ENCODE assay signal across 1 cellular context in the genomic region with DNA sequence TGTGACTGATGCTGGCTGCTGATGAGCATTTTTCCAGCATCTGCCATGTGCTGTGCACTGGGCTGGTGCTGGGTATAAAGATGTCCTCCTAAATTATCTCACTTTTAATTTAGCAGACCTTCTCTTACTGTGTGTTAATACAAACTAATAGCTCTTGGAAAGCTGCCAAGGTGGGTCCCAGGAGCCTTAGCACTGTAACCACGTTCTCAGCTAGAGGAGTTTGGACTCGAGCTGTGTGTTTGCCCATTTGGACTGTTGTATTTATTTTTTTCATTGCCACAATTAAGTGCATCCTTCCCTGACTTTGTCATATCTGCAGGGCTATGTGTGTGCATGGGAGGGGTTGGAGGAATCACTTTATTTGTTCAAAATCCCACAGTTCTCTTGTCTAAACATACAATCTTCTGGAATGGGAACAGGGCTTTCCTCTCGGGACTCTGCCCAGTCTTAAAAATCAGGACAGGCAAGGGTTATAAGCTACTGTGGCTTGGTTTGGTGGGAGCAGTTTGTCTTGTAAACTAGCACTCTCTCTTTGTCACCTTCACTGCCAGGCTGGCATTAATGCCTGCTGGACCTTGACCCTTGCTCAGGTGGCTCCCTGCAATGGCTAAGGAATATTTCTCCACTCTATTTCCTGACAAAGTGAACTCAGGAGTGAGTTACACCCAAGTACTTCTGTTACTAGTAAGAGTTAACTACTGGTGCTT.
TF ChIP-seq lines count a peak whose summit lies in the region.

No MANE protein-coding gene starts in this region.

TF ChIP-seq in HepG2, 621 proteins besides CTCF, POLR2A, EP300 and RAD21 (continued from another document and continues in another):
- TF ChIP-seq, protein P1, sequence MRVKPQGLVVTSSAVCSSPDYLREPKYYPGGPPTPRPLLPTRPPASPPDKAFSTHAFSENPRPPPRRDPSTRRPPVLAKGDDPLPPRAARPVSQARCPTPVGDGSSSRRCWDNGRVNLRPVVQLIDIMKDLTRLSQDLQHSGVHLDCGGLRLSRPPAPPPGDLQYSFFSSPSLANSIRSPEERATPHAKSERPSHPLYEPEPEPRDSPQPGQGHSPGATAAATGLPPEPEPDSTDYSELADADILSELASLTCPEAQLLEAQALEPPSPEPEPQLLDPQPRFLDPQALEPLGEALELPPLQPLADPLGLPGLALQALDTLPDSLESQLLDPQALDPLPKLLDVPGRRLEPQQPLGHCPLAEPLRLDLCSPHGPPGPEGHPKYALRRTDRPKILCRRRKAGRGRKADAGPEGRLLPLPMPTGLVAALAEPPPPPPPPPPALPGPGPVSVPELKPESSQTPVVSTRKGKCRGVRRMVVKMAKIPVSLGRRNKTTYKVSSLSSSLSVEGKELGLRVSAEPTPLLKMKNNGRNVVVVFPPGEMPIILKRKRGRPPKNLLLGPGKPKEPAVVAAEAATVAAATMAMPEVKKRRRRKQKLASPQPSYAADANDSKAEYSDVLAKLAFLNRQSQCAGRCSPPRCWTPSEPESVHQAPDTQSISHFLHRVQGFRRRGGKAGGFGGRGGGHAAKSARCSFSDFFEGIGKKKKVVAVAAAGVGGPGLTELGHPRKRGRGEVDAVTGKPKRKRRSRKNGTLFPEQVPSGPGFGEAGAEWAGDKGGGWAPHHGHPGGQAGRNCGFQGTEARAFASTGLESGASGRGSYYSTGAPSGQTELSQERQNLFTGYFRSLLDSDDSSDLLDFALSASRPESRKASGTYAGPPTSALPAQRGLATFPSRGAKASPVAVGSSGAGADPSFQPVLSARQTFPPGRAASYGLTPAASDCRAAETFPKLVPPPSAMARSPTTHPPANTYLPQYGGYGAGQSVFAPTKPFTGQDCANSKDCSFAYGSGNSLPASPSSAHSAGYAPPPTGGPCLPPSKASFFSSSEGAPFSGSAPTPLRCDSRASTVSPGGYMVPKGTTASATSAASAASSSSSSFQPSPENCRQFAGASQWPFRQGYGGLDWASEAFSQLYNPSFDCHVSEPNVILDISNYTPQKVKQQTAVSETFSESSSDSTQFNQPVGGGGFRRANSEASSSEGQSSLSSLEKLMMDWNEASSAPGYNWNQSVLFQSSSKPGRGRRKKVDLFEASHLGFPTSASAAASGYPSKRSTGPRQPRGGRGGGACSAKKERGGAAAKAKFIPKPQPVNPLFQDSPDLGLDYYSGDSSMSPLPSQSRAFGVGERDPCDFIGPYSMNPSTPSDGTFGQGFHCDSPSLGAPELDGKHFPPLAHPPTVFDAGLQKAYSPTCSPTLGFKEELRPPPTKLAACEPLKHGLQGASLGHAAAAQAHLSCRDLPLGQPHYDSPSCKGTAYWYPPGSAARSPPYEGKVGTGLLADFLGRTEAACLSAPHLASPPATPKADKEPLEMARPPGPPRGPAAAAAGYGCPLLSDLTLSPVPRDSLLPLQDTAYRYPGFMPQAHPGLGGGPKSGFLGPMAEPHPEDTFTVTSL (CRISPR knock-in tag; IDR thresholded peaks at IDR 0.05; ENCODE audit: borderline replicate concordance) = peak; percentile 65; the same call in 1 of the 2 replicates
- TF ChIP-seq SAP130 (CRISPR knock-in tag; IDR thresholded peaks at IDR 0.05; ENCODE audit: low read depth) (peak; percentile 9; the same call in 1 of the 2 replicates), LCORL (IDR thresholded peaks at IDR 0.05) (no peak), LCORL (CRISPR knock-in tag; IDR thresholded peaks at IDR 0.05) (0 out of 2 replicates have a peak, but pooled peaks have one; percentile 10), MEIS1 (CRISPR knock-in tag; IDR thresholded peaks at IDR 0.05; ENCODE audit: borderline replicate concordance) (peak; percentile 48; the same call in 1 of the 2 replicates), HMG20A (CRISPR knock-in tag; IDR thresholded peaks at IDR 0.05; ENCODE audit: borderline replicate concordance) (0 out of 2 replicates have a peak, but pooled peaks have one; percentile 15), NCOR1 (IDR thresholded peaks at IDR 0.05; ENCODE audit: borderline replicate concordance, low read length) (peak; percentile 59; the same call in 1 of the 2 replicates), CBX2 (IDR thresholded peaks at IDR 0.05; ENCODE audit: low read depth, low read length) (no peak), CBX2 (CRISPR knock-in tag; IDR thresholded peaks at IDR 0.05; ENCODE audit: low read depth) (no peak), FOXA3 (CRISPR knock-in tag; IDR thresholded peaks at IDR 0.05) (0 out of 2 replicates have a peak, but pooled peaks have one; percentile 13), ATF1 (CRISPR knock-in tag; IDR thresholded peaks at IDR 0.05) (0 out of 2 replicates have a peak, but pooled peaks have one; percentile 18), GATAD2A (CRISPR knock-in tag; IDR thresholded peaks at IDR 0.05) (peak; percentile 19), FOXP4 (CRISPR knock-in tag; IDR thresholded peaks at IDR 0.05) (peak; percentile 9; the same call in 1 of the 2 replicates), NFE2L2 (IDR thresholded peaks at IDR 0.05; ENCODE audit: low read length) (no peak), HNRNPL (IDR thresholded peaks at IDR 0.05; ENCODE audit: low read depth, low read length) (no peak), ASH2L (IDR thresholded peaks at IDR 0.05; ENCODE audit: insufficient read length, low read depth, low read length) (peak; percentile 65), PAXIP1 (CRISPR knock-in tag; conservative IDR thresholded peaks at IDR 0.05) (peak; percentile 63), ZFP62 (CRISPR knock-in tag; IDR thresholded peaks at IDR 0.05) (no peak), ZNF34 (CRISPR knock-in tag; IDR thresholded peaks at IDR 0.05; ENCODE audit: borderline replicate concordance) (no peak), REPIN1 (CRISPR knock-in tag; IDR thresholded peaks at IDR 0.05; ENCODE audit: borderline replicate concordance, low read depth) (peak; percentile 19; the same call in 1 of the 2 replicates), ZNF652 (CRISPR knock-in tag; IDR thresholded peaks at IDR 0.05; ENCODE audit: borderline replicate concordance, low read depth) (peak; percentile 52; the same call in 1 of the 2 replicates), ZNF292 (CRISPR knock-in tag; IDR thresholded peaks at IDR 0.05; ENCODE audit: borderline replicate concordance, low read depth) (no peak), ZNF614 (CRISPR knock-in tag; IDR thresholded peaks at IDR 0.05; ENCODE audit: borderline replicate concordance) (0 out of 2 replicates have a peak, but pooled peaks have one; percentile 26), ZNF317 (CRISPR knock-in tag; IDR thresholded peaks at IDR 0.05) (0 out of 2 replicates have a peak, but pooled peaks have one; percentile 13), HDAC1 (CRISPR knock-in tag; IDR thresholded peaks at IDR 0.05) (peak; percentile 49; the same call in 1 of the 2 replicates), ZNF609 (CRISPR knock-in tag; IDR thresholded peaks at IDR 0.05; ENCODE audit: borderline replicate concordance) (peak; percentile 20; the same call in 1 of the 2 replicates), HNF4A (CRISPR knock-in tag; IDR thresholded peaks at IDR 0.05) (peak; percentile 35), KMT2A (CRISPR knock-in tag; IDR thresholded peaks at IDR 0.05) (0 out of 2 replicates have a peak, but pooled peaks have one; percentile 10), HNF4G (IDR thresholded peaks at IDR 0.05; ENCODE audit: borderline replicate concordance, low read depth, low read length) (0 out of 2 replicates have a peak, but pooled peaks have one; percentile 44), HNF4G (CRISPR knock-in tag; IDR thresholded peaks at IDR 0.05; ENCODE audit: borderline replicate concordance, low read depth) (no peak)
- TF ChIP-seq, protein P2, sequence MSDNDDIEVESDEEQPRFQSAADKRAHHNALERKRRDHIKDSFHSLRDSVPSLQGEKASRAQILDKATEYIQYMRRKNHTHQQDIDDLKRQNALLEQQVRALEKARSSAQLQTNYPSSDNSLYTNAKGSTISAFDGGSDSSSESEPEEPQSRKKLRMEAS (IDR thresholded peaks at IDR 0.05) = peak; percentile 50
- TF ChIP-seq, protein P3, sequence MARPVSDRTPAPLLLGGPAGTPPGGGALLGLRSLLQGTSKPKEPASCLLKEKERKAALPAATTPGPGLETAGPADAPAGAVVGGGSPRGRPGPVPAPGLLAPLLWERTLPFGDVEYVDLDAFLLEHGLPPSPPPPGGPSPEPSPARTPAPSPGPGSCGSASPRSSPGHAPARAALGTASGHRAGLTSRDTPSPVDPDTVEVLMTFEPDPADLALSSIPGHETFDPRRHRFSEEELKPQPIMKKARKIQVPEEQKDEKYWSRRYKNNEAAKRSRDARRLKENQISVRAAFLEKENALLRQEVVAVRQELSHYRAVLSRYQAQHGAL (CRISPR knock-in tag; IDR thresholded peaks at IDR 0.05; ENCODE audit: not compliant biosample characterization) = no peak
- TF ChIP-seq, protein P4, sequence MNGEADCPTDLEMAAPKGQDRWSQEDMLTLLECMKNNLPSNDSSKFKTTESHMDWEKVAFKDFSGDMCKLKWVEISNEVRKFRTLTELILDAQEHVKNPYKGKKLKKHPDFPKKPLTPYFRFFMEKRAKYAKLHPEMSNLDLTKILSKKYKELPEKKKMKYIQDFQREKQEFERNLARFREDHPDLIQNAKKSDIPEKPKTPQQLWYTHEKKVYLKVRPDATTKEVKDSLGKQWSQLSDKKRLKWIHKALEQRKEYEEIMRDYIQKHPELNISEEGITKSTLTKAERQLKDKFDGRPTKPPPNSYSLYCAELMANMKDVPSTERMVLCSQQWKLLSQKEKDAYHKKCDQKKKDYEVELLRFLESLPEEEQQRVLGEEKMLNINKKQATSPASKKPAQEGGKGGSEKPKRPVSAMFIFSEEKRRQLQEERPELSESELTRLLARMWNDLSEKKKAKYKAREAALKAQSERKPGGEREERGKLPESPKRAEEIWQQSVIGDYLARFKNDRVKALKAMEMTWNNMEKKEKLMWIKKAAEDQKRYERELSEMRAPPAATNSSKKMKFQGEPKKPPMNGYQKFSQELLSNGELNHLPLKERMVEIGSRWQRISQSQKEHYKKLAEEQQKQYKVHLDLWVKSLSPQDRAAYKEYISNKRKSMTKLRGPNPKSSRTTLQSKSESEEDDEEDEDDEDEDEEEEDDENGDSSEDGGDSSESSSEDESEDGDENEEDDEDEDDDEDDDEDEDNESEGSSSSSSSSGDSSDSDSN (CRISPR knock-in tag; IDR thresholded peaks at IDR 0.05) = 0 out of 2 replicates have a peak, but pooled peaks have one; percentile 36
